Comparison of ENCODE assay signal across 2 cellular contexts in the genomic region with DNA sequence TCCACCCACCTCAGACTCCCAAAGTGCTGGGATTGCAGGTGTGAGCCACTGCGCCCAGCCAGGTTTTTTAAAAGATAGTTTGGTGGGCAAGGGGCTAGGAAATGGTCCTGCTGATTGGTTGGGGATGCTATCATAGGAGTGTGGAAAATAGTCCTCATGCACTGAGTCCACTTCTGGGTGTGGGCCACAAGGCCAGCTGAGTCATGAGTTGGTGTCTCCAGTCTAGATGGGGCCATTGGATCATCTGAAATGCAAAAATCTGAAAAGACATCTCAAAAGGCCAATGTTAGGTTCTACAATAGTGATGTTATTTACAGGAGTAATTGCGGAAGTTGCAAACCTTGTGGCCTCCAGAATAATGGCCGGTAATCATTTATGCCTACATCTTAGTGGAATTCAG.
TF ChIP-seq lines count a peak whose summit lies in the region.

No MANE protein-coding gene starts in this region.

TF ChIP-seq in SK-N-SH, 30 proteins besides CTCF, POLR2A, EP300 and RAD21 (continued from another document):
- TF ChIP-seq ELF1 (IDR thresholded peaks at IDR 0.05): no peak
- TF ChIP-seq SMC3 (IDR thresholded peaks at IDR 0.05; ENCODE audit: low read depth, low read length): no peak
- TF ChIP-seq TEAD4 (IDR thresholded peaks at IDR 0.05; ENCODE audit: borderline replicate concordance, insufficient read depth): no peak
- TF ChIP-seq, protein P1, sequence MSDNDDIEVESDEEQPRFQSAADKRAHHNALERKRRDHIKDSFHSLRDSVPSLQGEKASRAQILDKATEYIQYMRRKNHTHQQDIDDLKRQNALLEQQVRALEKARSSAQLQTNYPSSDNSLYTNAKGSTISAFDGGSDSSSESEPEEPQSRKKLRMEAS (IDR thresholded peaks at IDR 0.05; ENCODE audit: low read depth): no peak

TF ChIP-seq in SK-N-SH treated with all-trans-retinoic acid at 6 μM for 48 hours, 23 proteins besides CTCF, POLR2A, EP300 and RAD21 (continued from another document):
- TF ChIP-seq, protein P2, sequence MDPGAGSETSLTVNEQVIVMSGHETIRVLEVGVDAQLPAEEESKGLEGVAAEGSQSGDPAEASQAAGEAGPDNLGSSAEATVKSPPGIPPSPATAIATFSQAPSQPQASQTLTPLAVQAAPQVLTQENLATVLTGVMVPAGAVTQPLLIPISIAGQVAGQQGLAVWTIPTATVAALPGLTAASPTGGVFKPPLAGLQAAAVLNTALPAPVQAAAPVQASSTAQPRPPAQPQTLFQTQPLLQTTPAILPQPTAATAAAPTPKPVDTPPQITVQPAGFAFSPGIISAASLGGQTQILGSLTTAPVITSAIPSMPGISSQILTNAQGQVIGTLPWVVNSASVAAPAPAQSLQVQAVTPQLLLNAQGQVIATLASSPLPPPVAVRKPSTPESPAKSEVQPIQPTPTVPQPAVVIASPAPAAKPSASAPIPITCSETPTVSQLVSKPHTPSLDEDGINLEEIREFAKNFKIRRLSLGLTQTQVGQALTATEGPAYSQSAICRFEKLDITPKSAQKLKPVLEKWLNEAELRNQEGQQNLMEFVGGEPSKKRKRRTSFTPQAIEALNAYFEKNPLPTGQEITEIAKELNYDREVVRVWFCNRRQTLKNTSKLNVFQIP (CRISPR knock-in tag; IDR thresholded peaks at IDR 0.05; ENCODE audit: borderline replicate concordance, low read depth): no peak
- TF ChIP-seq ZNF70 (CRISPR knock-in tag; IDR thresholded peaks at IDR 0.05): no peak
- no peak for TF ChIP-seq ARNTL (CRISPR knock-in tag; IDR thresholded peaks at IDR 0.05; ENCODE audit: borderline replicate concordance, low read depth)
- no peak for TF ChIP-seq TCF4 (CRISPR knock-in tag; IDR thresholded peaks at IDR 0.05; ENCODE audit: borderline replicate concordance)
- no peak for TF ChIP-seq RARB (CRISPR knock-in tag; IDR thresholded peaks at IDR 0.05)
- TF ChIP-seq PPARA (CRISPR knock-in tag; IDR thresholded peaks at IDR 0.05; ENCODE audit: borderline replicate concordance): no peak
